In genomic region chr10:84356951-84357350, GRCh38 we compare ENCODE assay signal across 19 cellular contexts.
"Had no signal": no experiment of that assay in that cellular context is flagged by ENCODE, and none has a peak within 500 bp of the region (broad histone marks: within the 10 kb centered on the region; RNA-seq: fewer than 3 reads in every experiment).

No MANE protein-coding gene starts in this region.

- H3K27me3 Mint-ChIP-seq: activated CD4-positive, alpha-beta memory T cell treated with anti-CD3 and anti-CD28 coated beads for 36 hours; stimulated activated naive B cell treated with anti-CD40 and anti-IgM and Interleukin-4, amounts not matched to agents 10 μg/mL and 1 μg/mL and 100 μg/mL, for 72 hours had no signal

- H3K27me3 ChIP-seq: adrenal gland, esophagus muscularis mucosa, hepatocyte, left lung, right atrium auricular region, transverse colon had no signal

- H3K36me3 Mint-ChIP-seq: activated CD4-positive, alpha-beta memory T cell treated with anti-CD3 and anti-CD28 coated beads for 36 hours had no signal

- H3K9me3 Mint-ChIP-seq: activated CD4-positive, alpha-beta memory T cell treated with anti-CD3 and anti-CD28 coated beads for 36 hours; activated naive CD4-positive, alpha-beta T cell treated with anti-CD3 and anti-CD28 coated beads for 36 hours; activated T-helper 1 cell treated with anti-CD3 and anti-CD28 coated beads, Interleukin-12 subunit alpha, Interleukin-12 subunit beta, Interleukin-2, Interleukin-4 antibody, amounts not matched to agents 30 ng/mL and 10 ng/mL and 1 ng/mL, durations not matched to agents 14 hours and 24 hours and 36 hours; nephron; stimulated activated naive B cell treated with anti-CD40 and anti-IgM and Interleukin-4, amounts not matched to agents 10 μg/mL and 1 μg/mL and 100 μg/mL, for 72 hours had no signal

- DNase-seq: activated CD4-positive, alpha-beta memory T cell treated with anti-CD3 and anti-CD28 coated beads for 36 hours; activated CD8-positive, alpha-beta memory T cell treated with anti-CD3 and anti-CD28 coated beads, Interleukin-2, amount 50 U/mL, for 48 hours; activated naive CD4-positive, alpha-beta T cell treated with anti-CD3 and anti-CD28 coated beads for 36 hours; adrenal gland; left lung; nucleus accumbens; posterior cingulate gyrus; stimulated activated CD4-positive, alpha-beta T cell treated with anti-CD3 and anti-CD28 coated beads, Interleukin-2, amount 100 ng/mL, for 48 hours; stimulated activated naive B cell treated with anti-CD40 and anti-IgM and Interleukin-4, amounts not matched to agents 10 μg/mL and 1 μg/mL and 100 μg/mL, for 72 hours; T1000; transverse colon had no signal

- H2AFZ ChIP-seq: hepatocyte had no signal

- H3K4me3 ChIP-seq: adrenal gland, coronary artery, esophagus muscularis mucosa, hepatocyte, left lung, right atrium auricular region, transverse colon had no signal

- FAIRE-seq: keratinocyte had no signal

- H3K36me3 ChIP-seq: adrenal gland, esophagus muscularis mucosa, left lung, right atrium auricular region, transverse colon had no signal

- H3K27ac ChIP-seq: adrenal gland, coronary artery, esophagus muscularis mucosa, hepatocyte, left lung, right atrium auricular region, transverse colon had no signal

- H3K27ac Mint-ChIP-seq: activated CD4-positive, alpha-beta memory T cell treated with anti-CD3 and anti-CD28 coated beads for 36 hours; activated naive CD4-positive, alpha-beta T cell treated with anti-CD3 and anti-CD28 coated beads for 36 hours; activated T-helper 1 cell treated with anti-CD3 and anti-CD28 coated beads, Interleukin-12 subunit alpha, Interleukin-12 subunit beta, Interleukin-2, Interleukin-4 antibody, amounts not matched to agents 30 ng/mL and 10 ng/mL and 1 ng/mL, durations not matched to agents 14 hours and 24 hours and 36 hours; nephron; stimulated activated naive B cell treated with anti-CD40 and anti-IgM and Interleukin-4, amounts not matched to agents 10 μg/mL and 1 μg/mL and 100 μg/mL, for 72 hours had no signal

- H3K9me3 ChIP-seq: adrenal gland, esophagus muscularis mucosa, left lung, right atrium auricular region, transverse colon had no signal

- H3K4me2 ChIP-seq: hepatocyte had no signal

- H3K4me3 Mint-ChIP-seq: activated CD4-positive, alpha-beta memory T cell treated with anti-CD3 and anti-CD28 coated beads for 36 hours; activated naive CD4-positive, alpha-beta T cell treated with anti-CD3 and anti-CD28 coated beads for 36 hours; activated T-helper 1 cell treated with anti-CD3 and anti-CD28 coated beads, Interleukin-12 subunit alpha, Interleukin-12 subunit beta, Interleukin-2, Interleukin-4 antibody, amounts not matched to agents 30 ng/mL and 10 ng/mL and 1 ng/mL, durations not matched to agents 14 hours and 24 hours and 36 hours; nephron; stimulated activated naive B cell treated with anti-CD40 and anti-IgM and Interleukin-4, amounts not matched to agents 10 μg/mL and 1 μg/mL and 100 μg/mL, for 72 hours had no signal

- ATAC-seq: activated CD4-positive, CD25-positive, alpha-beta regulatory T cell treated with anti-CD3 and anti-CD28 coated beads, Interleukin-2, amount 50 U/mL, for 24 hours; left lung; stimulated activated naive B cell treated with anti-CD40 and anti-IgM and Interleukin-4, amounts not matched to agents 10 μg/mL and 1 μg/mL and 100 μg/mL, for 72 hours had no signal
